1 cellular context compared by ENCODE assay signal in the genomic region with DNA sequence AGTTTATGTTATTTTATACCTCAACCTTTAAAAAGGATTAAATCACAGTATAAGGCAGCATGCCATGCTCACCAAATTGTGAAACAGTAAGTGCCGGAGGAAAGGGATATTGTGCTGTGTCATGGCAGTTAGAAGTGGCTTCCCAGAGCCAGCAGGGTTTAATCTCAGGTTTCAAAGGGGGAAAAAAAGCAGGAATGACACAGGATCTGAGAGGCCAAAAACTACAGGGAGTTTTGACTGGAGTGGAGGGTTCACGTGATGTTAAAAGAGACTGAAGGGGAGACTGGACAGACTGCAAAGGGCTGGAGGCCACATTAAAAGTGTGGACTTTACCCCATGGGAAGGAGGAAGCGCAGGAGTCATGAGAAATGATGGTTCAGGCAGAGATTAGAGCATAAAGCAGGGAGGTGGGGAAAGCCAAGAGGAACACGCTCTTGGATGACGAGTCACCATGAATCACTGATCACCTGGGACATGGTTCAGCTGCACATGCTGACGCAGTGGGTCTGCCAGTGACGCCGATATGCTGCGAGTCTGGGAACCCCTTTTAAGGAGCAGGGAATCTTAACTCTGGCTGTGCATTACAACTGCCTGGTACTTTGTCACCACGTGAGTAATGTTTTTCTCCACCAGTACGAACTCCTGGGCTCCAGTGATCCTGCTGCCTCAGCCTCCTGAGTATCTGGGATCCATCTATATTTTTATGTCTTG.
TF ChIP-seq lines count a peak whose summit lies in the region.

No MANE protein-coding gene starts in this region.

TF ChIP-seq in A549, 52 proteins besides CTCF, POLR2A, EP300 and RAD21 (continued from another document):
- TF ChIP-seq REST (IDR thresholded peaks at IDR 0.05) (no peak), PHF8 (IDR thresholded peaks at IDR 0.05; ENCODE audit: borderline replicate concordance, low read depth) (no peak), ZC3H11A (IDR thresholded peaks at IDR 0.05) (no peak), CBX8 (IDR thresholded peaks at IDR 0.05) (no peak), MAFK (IDR thresholded peaks at IDR 0.05; ENCODE audit: partially characterized antibody) (peak; percentile 99), SMC3 (IDR thresholded peaks at IDR 0.05) (no peak), CHD4 (IDR thresholded peaks at IDR 0.05; ENCODE audit: borderline replicate concordance) (no peak), CEBPB (IDR thresholded peaks at IDR 0.05) (peak; percentile 64 to 78), USF2 (IDR thresholded peaks at IDR 0.05) (peak; percentile 86), MYC (IDR thresholded peaks at IDR 0.05; ENCODE audit: borderline replicate concordance, low read length) (no peak), JUNB (IDR thresholded peaks at IDR 0.05) (peak; percentile 96), PBX3 (IDR thresholded peaks at IDR 0.05) (peak; percentile 92), GATA3 (IDR thresholded peaks at IDR 0.05; ENCODE audit: borderline replicate concordance) (peak; percentile 92), ZSCAN20 (CRISPR knock-in tag; IDR thresholded peaks at IDR 0.05) (no peak), EHMT2 (IDR thresholded peaks at IDR 0.05; ENCODE audit: low read depth) (no peak), ZFP36 (IDR thresholded peaks at IDR 0.05; ENCODE audit: borderline replicate concordance, partially characterized antibody) (no peak), RNF2 (IDR thresholded peaks at IDR 0.05; ENCODE audit: borderline replicate concordance, low read depth) (no peak), MAZ (IDR thresholded peaks at IDR 0.05; ENCODE audit: borderline replicate concordance, low read depth, low read length) (no peak), HOXB5 (CRISPR knock-in tag; IDR thresholded peaks at IDR 0.05) (peak; percentile 75; the same call in 1 of the 2 replicates), NPAS2 (CRISPR knock-in tag; IDR thresholded peaks at IDR 0.05; ENCODE audit: borderline replicate concordance) (no peak), FOXS1 (CRISPR knock-in tag; IDR thresholded peaks at IDR 0.05) (no peak), TP53 (CRISPR knock-in tag; IDR thresholded peaks at IDR 0.05) (no peak), CBX2 (IDR thresholded peaks at IDR 0.05; ENCODE audit: borderline replicate concordance, low read depth) (no peak), FOSL2 (IDR thresholded peaks at IDR 0.05) (peak; percentile 95), FOSL2 (CRISPR knock-in tag; IDR thresholded peaks at IDR 0.05) (peak; percentile 98), POLR2AphosphoS2 (conservative IDR thresholded peaks at IDR 0.05; ENCODE audit: low read length) (peak; percentile 66), SREBF2 (IDR thresholded peaks at IDR 0.05) (no peak), NR3C1 (IDR thresholded peaks at IDR 0.05) (no peak), RARB (CRISPR knock-in tag; IDR thresholded peaks at IDR 0.05) (no peak), E2F6 (IDR thresholded peaks at IDR 0.05; ENCODE audit: borderline replicate concordance, low read depth) (0 out of 2 replicates have a peak, but pooled peaks have one; percentile 42), ZNF302 (CRISPR knock-in tag; IDR thresholded peaks at IDR 0.05) (no peak), ESRRA (IDR thresholded peaks at IDR 0.05; ENCODE audit: borderline replicate concordance, low read length) (peak; percentile 43; the same call in 1 of the 2 replicates), FOSB (CRISPR knock-in tag; IDR thresholded peaks at IDR 0.05) (0 out of 2 replicates have a peak, but pooled peaks have one; percentile 12), NFE2L2 (conservative IDR thresholded peaks at IDR 0.05; ENCODE audit: low read length) (peak; percentile 89), BHLHE40 (IDR thresholded peaks at IDR 0.05; ENCODE audit: low read depth, low read length) (peak; percentile 38; the same call in 1 of the 2 replicates), EHF (CRISPR knock-in tag; IDR thresholded peaks at IDR 0.05) (0 out of 2 replicates have a peak, but pooled peaks have one; percentile 63)
- TF ChIP-seq, protein P1, sequence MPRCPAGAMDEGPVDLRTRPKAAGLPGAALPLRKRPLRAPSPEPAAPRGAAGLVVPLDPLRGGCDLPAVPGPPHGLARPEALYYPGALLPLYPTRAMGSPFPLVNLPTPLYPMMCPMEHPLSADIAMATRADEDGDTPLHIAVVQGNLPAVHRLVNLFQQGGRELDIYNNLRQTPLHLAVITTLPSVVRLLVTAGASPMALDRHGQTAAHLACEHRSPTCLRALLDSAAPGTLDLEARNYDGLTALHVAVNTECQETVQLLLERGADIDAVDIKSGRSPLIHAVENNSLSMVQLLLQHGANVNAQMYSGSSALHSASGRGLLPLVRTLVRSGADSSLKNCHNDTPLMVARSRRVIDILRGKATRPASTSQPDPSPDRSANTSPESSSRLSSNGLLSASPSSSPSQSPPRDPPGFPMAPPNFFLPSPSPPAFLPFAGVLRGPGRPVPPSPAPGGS (IDR thresholded peaks at IDR 0.05): peak; percentile 76; the same call in 1 of the 3 replicates
- TF ChIP-seq, protein P2, sequence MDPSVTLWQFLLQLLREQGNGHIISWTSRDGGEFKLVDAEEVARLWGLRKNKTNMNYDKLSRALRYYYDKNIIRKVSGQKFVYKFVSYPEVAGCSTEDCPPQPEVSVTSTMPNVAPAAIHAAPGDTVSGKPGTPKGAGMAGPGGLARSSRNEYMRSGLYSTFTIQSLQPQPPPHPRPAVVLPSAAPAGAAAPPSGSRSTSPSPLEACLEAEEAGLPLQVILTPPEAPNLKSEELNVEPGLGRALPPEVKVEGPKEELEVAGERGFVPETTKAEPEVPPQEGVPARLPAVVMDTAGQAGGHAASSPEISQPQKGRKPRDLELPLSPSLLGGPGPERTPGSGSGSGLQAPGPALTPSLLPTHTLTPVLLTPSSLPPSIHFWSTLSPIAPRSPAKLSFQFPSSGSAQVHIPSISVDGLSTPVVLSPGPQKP (IDR thresholded peaks at IDR 0.05; ENCODE audit: low read depth, low read length): no peak
- TF ChIP-seq, protein P3, sequence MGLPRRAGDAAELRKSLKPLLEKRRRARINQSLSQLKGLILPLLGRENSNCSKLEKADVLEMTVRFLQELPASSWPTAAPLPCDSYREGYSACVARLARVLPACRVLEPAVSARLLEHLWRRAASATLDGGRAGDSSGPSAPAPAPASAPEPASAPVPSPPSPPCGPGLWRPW (IDR thresholded peaks at IDR 0.05): no peak
- TF ChIP-seq, protein P4, sequence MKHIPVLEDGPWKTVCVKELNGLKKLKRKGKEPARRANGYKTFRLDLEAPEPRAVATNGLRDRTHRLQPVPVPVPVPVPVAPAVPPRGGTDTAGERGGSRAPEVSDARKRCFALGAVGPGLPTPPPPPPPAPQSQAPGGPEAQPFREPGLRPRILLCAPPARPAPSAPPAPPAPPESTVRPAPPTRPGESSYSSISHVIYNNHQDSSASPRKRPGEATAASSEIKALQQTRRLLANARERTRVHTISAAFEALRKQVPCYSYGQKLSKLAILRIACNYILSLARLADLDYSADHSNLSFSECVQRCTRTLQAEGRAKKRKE (CRISPR knock-in tag; IDR thresholded peaks at IDR 0.05; ENCODE audit: low read depth): no peak
